Comparison of ENCODE assay signal across 13 cellular contexts in the genomic region with DNA sequence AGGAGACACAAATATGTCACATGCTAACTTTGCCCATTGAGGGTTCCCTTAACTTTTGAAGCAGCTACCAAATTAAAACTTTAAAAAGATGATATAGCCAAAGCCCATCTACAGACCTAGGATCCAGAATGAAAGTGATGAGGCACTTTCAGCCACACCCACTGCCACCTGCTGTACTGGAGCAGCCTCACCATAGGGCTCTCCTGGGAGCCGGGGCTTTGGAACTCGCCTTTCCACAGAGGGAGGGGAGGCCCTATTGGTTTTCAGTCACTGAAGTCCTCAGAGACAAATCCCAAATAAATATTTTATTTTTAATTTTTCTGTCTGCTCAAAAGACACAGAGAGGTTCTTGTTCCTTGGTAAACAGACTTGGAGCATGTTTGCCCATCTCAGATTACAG.
A peak's percentile ranks its signal among the peaks of the same experiment; 100 is the strongest.
DNase-seq lines count a peak whose midpoint lies in the region; ATAC-seq and TF ChIP-seq lines count a peak whose summit lies in the region.
"Had no signal": no experiment of that assay in that cellular context is flagged by ENCODE, and none has a peak within 500 bp of the region (broad histone marks: within the 10 kb centered on the region; RNA-seq: fewer than 3 reads in every experiment).

No MANE protein-coding gene starts in this region.

- H3K36me3 Mint-ChIP-seq in GM23338 (ENCODE audit: low read depth) (peaks cover 24% of the 10 kb centered on the region; the same call in 2 of the 3 replicates), WTC11 (peaks cover 35% of the 10 kb centered on the region)
- H3K36me3 Mint-ChIP-seq in stimulated activated naive B cell treated with anti-CD40 and anti-IgM and Interleukin-4, amounts not matched to agents 10 μg/mL and 1 μg/mL and 100 μg/mL, for 72 hours = peaks cover 14 to 22% of the 10 kb centered on the region in 2 donors

- no peaks in the 10 kb centered on the region for H3K9me3 ChIP-seq in heart right ventricle
- H3K9me3 ChIP-seq: left lung had no signal

- no peaks in the 10 kb centered on the region for H3F3A ChIP-seq in GM23338 (replicated peaks; ENCODE audit: low read depth)

- no peak overlapping the region for H2AFZ ChIP-seq in GM23338

- H3K4me2 ChIP-seq in GM23338 = no peak overlapping the region

- H3K27me3 ChIP-seq in GM23338 (ENCODE audit: insufficient read depth) = no peaks in the 10 kb centered on the region
- H3K27me3 ChIP-seq in heart right ventricle = no peaks in the 10 kb centered on the region
- H3K27me3 ChIP-seq: left lung had no signal

- CTCF ChIA-PET in WTC11 (lab: Charles Lee) = interaction anchor here (1.4 to 1.6 kb wide), 3 partner anchors 28 to 520 kb away, joined by 5 to 11 read pairs (median 7); no protein-coding TSS in a partner anchor

- no peaks in the 10 kb centered on the region for H3K4me1 ChIP-seq in GM23338 (ENCODE audit: insufficient read depth)
- peaks cover 2 to 29% (median 21%) of the 10 kb centered on the region in 9 donors for H3K4me1 ChIP-seq in heart right ventricle

- H3K79me2 ChIP-seq in GM23338 (replicated peaks; ENCODE audit: insufficient read depth) = no peaks in the 10 kb centered on the region

- 79 to 88% methylated on average over 2 of the region's 2 CpGs for WGBS in heart right ventricle, 2 donors

- H3K9me3 Mint-ChIP-seq in GM23338 (no peaks in the 10 kb centered on the region), WTC11 (no peaks in the 10 kb centered on the region)
- H3K9me3 Mint-ChIP-seq in stimulated activated naive B cell treated with anti-CD40 and anti-IgM and Interleukin-4, amounts not matched to agents 10 μg/mL and 1 μg/mL and 100 μg/mL, for 72 hours = no peaks in the 10 kb centered on the region

- no peaks in the 10 kb centered on the region for H3K9me2 ChIP-seq in GM23338 (ENCODE audit: insufficient read depth)

- DNase-seq in GM23338 (ENCODE audit: low spot score) = no peak
- no peak for DNase-seq in WTC11 (ENCODE audit: low spot score)
- no peak for DNase-seq in heart right ventricle
- no peak for DNase-seq in stimulated activated naive B cell treated with anti-CD40 and anti-IgM and Interleukin-4, amounts not matched to agents 10 μg/mL and 1 μg/mL and 100 μg/mL, for 72 hours
- DNase-seq in NCI-H187 (lab: John Stamatoyannopoulos, UW) = no peak
- DNase-seq: GOT3; left lung; NCI-H1092; NCI-H82; stimulated activated naive CD4-positive, alpha-beta T cell had no signal

- H3K4me1 Mint-ChIP-seq in GM23338 (peaks cover 18% of the 10 kb centered on the region; the same call in 2 of the 3 replicates), WTC11 (peaks cover 22% of the 10 kb centered on the region)
- H3K4me1 Mint-ChIP-seq in stimulated activated naive B cell treated with anti-CD40 and anti-IgM and Interleukin-4, amounts not matched to agents 10 μg/mL and 1 μg/mL and 100 μg/mL, for 72 hours = peaks cover 8 to 38% of the 10 kb centered on the region in 2 donors

- intact Hi-C loops in heart right ventricle (cut with DNase I) = loop anchor here in 2 of 10 donors (5.0 kb wide), 2 partner anchors 42 to 47 kb away; no protein-coding TSS in a partner anchor

- no peak overlapping the region for H3K4me3 Mint-ChIP-seq in GM23338
- H3K4me3 Mint-ChIP-seq in WTC11 = no peak overlapping the region
- H3K4me3 Mint-ChIP-seq in stimulated activated naive B cell treated with anti-CD40 and anti-IgM and Interleukin-4, amounts not matched to agents 10 μg/mL and 1 μg/mL and 100 μg/mL, for 72 hours = no peak overlapping the region

- POLR2A ChIA-PET in WTC11 (lab: Charles Lee) = no interaction called here

- H3K27me3 Mint-ChIP-seq in GM23338 (ENCODE audit: insufficient read depth, low read depth, poor library complexity) (peaks cover 2% of the 10 kb centered on the region), WTC11 (ENCODE audit: low read depth) (no peaks in the 10 kb centered on the region)
- no peaks in the 10 kb centered on the region for H3K27me3 Mint-ChIP-seq in stimulated activated naive B cell treated with anti-CD40 and anti-IgM and Interleukin-4, amounts not matched to agents 10 μg/mL and 1 μg/mL and 100 μg/mL, for 72 hours

- H4K20me1 ChIP-seq in GM23338 (replicated peaks; ENCODE audit: insufficient read depth) = no peaks in the 10 kb centered on the region

- H3K4me3 ChIP-seq in GM23338 = no peak overlapping the region
- no peak overlapping the region for H3K4me3 ChIP-seq in heart right ventricle
- H3K4me3 ChIP-seq: left lung had no signal

- H3K36me3 ChIP-seq in GM23338 (ENCODE audit: insufficient read depth) (0 out of 2 replicates have a peak, but pooled peaks cover 4% of the 10 kb centered on the region), heart right ventricle (no peaks in the 10 kb centered on the region)
- H3K36me3 ChIP-seq: left lung had no signal

- H3K27ac ChIP-seq in GM23338 (ENCODE audit: low read depth) = no peak overlapping the region
- peak overlapping the region in 9 of 10 donors; percentile 15 to 77 (median 61) for H3K27ac ChIP-seq in heart right ventricle

- TF ChIP-seq CTCF in GM23338 (conservative IDR thresholded peaks at IDR 0.05; ENCODE audit: low read depth in 2 of 2) (no peak), WTC11 (IDR thresholded peaks at IDR 0.05) (no peak), heart right ventricle (IDR thresholded peaks at IDR 0.05) (no peak)

- peak; percentile 71 for ATAC-seq in GM23338
- ATAC-seq in WTC11 = peak; percentile 56
- ATAC-seq in heart right ventricle = no peak
- no peak for ATAC-seq in stimulated activated naive B cell treated with anti-CD40 and anti-IgM and Interleukin-4, amounts not matched to agents 10 μg/mL and 1 μg/mL and 100 μg/mL, for 72 hours (replicated peaks)
- no peak for ATAC-seq in GM21619 (IDR thresholded peaks at IDR 0.05; ENCODE audit: unreplicated experiment)
- no peak for ATAC-seq in esophagus mucosa
- ATAC-seq in GM21576 (IDR thresholded peaks at IDR 0.05; ENCODE audit: unreplicated experiment) = no peak

- H3K27ac Mint-ChIP-seq in GM23338 = no peak overlapping the region
- peak overlapping the region; percentile 24; the same call in 1 of the 2 replicates for H3K27ac Mint-ChIP-seq in WTC11
- H3K27ac Mint-ChIP-seq in stimulated activated naive B cell treated with anti-CD40 and anti-IgM and Interleukin-4, amounts not matched to agents 10 μg/mL and 1 μg/mL and 100 μg/mL, for 72 hours = peak overlapping the region; percentile 65

TF ChIP-seq in GM23338, 12 proteins besides CTCF, POLR2A, EP300 and RAD21:
- TF ChIP-seq CREB1 (CRISPR knock-in tag; IDR thresholded peaks at IDR 0.05; ENCODE audit: low read depth) = no peak
- no peak for TF ChIP-seq STAT1 (IDR thresholded peaks at IDR 0.05; ENCODE audit: unreplicated experiment)
- TF ChIP-seq POLR2AphosphoS5 (IDR thresholded peaks at IDR 0.05; ENCODE audit: low read depth) = no peak
- TF ChIP-seq EZH2phosphoT487 (IDR thresholded peaks at IDR 0.05; ENCODE audit: unreplicated experiment) = no peak
- TF ChIP-seq, protein P1, sequence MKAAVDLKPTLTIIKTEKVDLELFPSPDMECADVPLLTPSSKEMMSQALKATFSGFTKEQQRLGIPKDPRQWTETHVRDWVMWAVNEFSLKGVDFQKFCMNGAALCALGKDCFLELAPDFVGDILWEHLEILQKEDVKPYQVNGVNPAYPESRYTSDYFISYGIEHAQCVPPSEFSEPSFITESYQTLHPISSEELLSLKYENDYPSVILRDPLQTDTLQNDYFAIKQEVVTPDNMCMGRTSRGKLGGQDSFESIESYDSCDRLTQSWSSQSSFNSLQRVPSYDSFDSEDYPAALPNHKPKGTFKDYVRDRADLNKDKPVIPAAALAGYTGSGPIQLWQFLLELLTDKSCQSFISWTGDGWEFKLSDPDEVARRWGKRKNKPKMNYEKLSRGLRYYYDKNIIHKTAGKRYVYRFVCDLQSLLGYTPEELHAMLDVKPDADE (IDR thresholded peaks at IDR 0.05) = no peak
TF ChIP-seq in GM23338: peak in this region for 0.

TF ChIP-seq in WTC11, 78 proteins besides CTCF, POLR2A, EP300 and RAD21 (continues in another document):
- TF ChIP-seq NFATC4 (CRISPR knock-in tag; IDR thresholded peaks at IDR 0.05) = no peak
- TF ChIP-seq ZNF423 (CRISPR knock-in tag; IDR thresholded peaks at IDR 0.05) = no peak
- TF ChIP-seq, protein P2, sequence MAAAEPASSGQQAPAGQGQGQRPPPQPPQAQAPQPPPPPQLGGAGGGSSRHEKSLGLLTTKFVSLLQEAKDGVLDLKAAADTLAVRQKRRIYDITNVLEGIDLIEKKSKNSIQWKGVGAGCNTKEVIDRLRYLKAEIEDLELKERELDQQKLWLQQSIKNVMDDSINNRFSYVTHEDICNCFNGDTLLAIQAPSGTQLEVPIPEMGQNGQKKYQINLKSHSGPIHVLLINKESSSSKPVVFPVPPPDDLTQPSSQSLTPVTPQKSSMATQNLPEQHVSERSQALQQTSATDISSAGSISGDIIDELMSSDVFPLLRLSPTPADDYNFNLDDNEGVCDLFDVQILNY (CRISPR knock-in tag; IDR thresholded peaks at IDR 0.05) = no peak
- TF ChIP-seq SOX15 (CRISPR knock-in tag; IDR thresholded peaks at IDR 0.05) = no peak
- no peak for TF ChIP-seq ATF1 (CRISPR knock-in tag; IDR thresholded peaks at IDR 0.05)
- TF ChIP-seq GTF2I (CRISPR knock-in tag; conservative IDR thresholded peaks at IDR 0.05) = no peak
- TF ChIP-seq, protein P3, sequence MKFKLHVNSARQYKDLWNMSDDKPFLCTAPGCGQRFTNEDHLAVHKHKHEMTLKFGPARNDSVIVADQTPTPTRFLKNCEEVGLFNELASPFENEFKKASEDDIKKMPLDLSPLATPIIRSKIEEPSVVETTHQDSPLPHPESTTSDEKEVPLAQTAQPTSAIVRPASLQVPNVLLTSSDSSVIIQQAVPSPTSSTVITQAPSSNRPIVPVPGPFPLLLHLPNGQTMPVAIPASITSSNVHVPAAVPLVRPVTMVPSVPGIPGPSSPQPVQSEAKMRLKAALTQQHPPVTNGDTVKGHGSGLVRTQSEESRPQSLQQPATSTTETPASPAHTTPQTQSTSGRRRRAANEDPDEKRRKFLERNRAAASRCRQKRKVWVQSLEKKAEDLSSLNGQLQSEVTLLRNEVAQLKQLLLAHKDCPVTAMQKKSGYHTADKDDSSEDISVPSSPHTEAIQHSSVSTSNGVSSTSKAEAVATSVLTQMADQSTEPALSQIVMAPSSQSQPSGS (CRISPR knock-in tag; IDR thresholded peaks at IDR 0.05; ENCODE audit: borderline replicate concordance, low read depth) = no peak

Comparison
In these comparisons a context has a peak if more than half of its experiments do, and no peak if none do; other contexts are left out.
1. ATAC-seq: peak in GM23338 (single experiment) and WTC11 (single experiment); none in heart right ventricle (0 of 8), stimulated activated naive B cell treated with anti-CD40 and anti-IgM and Interleukin-4, amounts not matched to agents 10 μg/mL and 1 μg/mL and 100 μg/mL, for 72 hours (0 of 2), GM21619 (single experiment), esophagus mucosa (single experiment) and GM21576 (single experiment).